In the genomic region with DNA sequence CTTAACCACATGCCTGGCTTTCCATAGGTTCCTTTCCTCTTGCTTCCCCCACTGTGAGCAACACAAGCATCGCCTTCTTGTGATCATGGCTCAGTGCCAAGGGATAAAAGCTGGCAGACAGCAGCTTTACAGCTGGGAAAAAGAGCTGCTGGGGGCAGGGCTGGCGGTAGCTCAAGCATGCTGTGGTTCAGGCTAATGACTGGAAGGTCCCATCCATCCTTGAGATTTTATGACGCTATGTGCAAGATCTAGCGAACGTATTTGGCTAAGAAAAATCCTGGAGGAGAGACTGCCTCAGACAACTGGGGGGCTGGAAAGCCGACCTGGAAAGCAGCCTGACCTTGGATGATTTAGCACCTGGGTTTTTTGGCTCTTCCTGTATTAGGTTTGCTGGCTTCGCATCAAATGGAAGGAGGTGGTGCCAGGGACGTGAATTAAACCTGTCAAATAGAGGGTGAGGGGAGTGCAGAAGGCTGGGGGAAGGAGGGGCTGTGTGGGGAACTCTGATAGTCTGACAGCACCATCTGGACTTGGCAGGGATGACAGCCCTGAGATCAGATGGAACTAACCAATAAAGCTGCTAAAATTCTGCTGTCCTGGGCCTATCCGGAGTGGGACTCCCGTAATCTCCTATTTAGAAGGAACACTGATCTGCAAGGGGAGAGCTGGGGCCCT, we compare ENCODE assay signal across 8 cellular contexts. TPM values are rescaled to one million over a fixed set of nuclear protein-coding genes. Genes with fewer than 3 reads are reported as not detected.
A peak's percentile ranks its signal among the peaks of the same experiment; 100 is the strongest.
DNase-seq lines count a peak whose midpoint lies in the region; ATAC-seq and TF ChIP-seq lines count a peak whose summit lies in the region.

No MANE protein-coding gene starts in this region.

- no peaks in the 10 kb centered on the region for H3K27me3 ChIP-seq in trophoblast cell (ENCODE audit: insufficient read depth, low read length)

- no peak overlapping the region for H4K91ac ChIP-seq in trophoblast cell (ENCODE audit: low read depth, low read length)

- H3K36me3 ChIP-seq in trophoblast cell (ENCODE audit: control insufficient read depth in 1 of 2, insufficient read depth in 2 of 2, low read length in 2 of 2): no peaks in the 10 kb centered on the region

- no peak overlapping the region for H4K8ac ChIP-seq in trophoblast cell (ENCODE audit: low read depth, low read length)

- H3K9me3 ChIP-seq in trophoblast cell (ENCODE audit: insufficient read depth, low read depth, low read length): no peaks in the 10 kb centered on the region

- ATAC-seq in GM18505 (IDR thresholded peaks at IDR 0.05; ENCODE audit: unreplicated experiment) (no peak), HG03460 (IDR thresholded peaks at IDR 0.05; ENCODE audit: unreplicated experiment) (no peak), HG02763 (IDR thresholded peaks at IDR 0.05; ENCODE audit: unreplicated experiment) (no peak), HG02840 (IDR thresholded peaks at IDR 0.05; ENCODE audit: low FRiP score, unreplicated experiment) (no peak)

- peak; percentile 57 for DNase-seq in EL
- DNase-seq in NCI-H510A treated with DMSO at 0.1 percent for 48 hours (lab: John Stamatoyannopoulos, UW): peak; percentile 92
- DNase-seq in epithelial cell of proximal tubule (ENCODE audit: low read depth): peak; percentile 47
- no peak for DNase-seq in trophoblast cell

- WGBS in trophoblast cell (ENCODE audit: extremely low coverage, insufficient coverage, insufficient read length): no CpG with 5 or more reads among the region's 10 CpGs

- H3K14ac ChIP-seq in trophoblast cell (ENCODE audit: low read length): no peak overlapping the region

- no peak overlapping the region for H2BK12ac ChIP-seq in trophoblast cell (ENCODE audit: low read length)

- no peak for TF ChIP-seq CTCF in epithelial cell of proximal tubule (conservative IDR thresholded peaks at IDR 0.05; ENCODE audit: low read depth, low read length)

- H4K12ac ChIP-seq in trophoblast cell (ENCODE audit: low read depth, low read length): no peak overlapping the region

- H2AK5ac ChIP-seq in trophoblast cell (ENCODE audit: low read length): no peak overlapping the region

- H3K27ac ChIP-seq in trophoblast cell (ENCODE audit: low read depth, low read length): no peak overlapping the region

- TF ChIP-seq POLR2A in GM18505 (IDR thresholded peaks at IDR 0.05; ENCODE audit: borderline replicate concordance, extremely low read depth, insufficient read depth, insufficient read length): no peak

- H3K4me3 ChIP-seq in epithelial cell of proximal tubule (ENCODE audit: low read depth, low read length) (no peak overlapping the region), trophoblast cell (ENCODE audit: low read depth, low read length) (no peak overlapping the region)

- no peak overlapping the region for H2BK5ac ChIP-seq in trophoblast cell (ENCODE audit: low read depth, low read length, poor library complexity)

- no peak overlapping the region for H3K4ac ChIP-seq in trophoblast cell (ENCODE audit: low read depth, low read length)

- no peaks in the 10 kb centered on the region for H3K79me2 ChIP-seq in trophoblast cell (ENCODE audit: control insufficient read depth, insufficient read depth, low read length, poor library complexity)

- H3K23ac ChIP-seq in trophoblast cell (ENCODE audit: low read length): no peak overlapping the region

- H2AFZ ChIP-seq in trophoblast cell (ENCODE audit: insufficient read depth, low read length, poor library complexity): no peak overlapping the region

- H3K9ac ChIP-seq in trophoblast cell (ENCODE audit: low read length): peak overlapping the region; percentile 5

- H3K79me1 ChIP-seq in trophoblast cell (ENCODE audit: low read length): no peaks in the 10 kb centered on the region

- no peak overlapping the region for H2BK120ac ChIP-seq in trophoblast cell (ENCODE audit: insufficient read depth, low read length, poor library complexity)

- no peak overlapping the region for H3K18ac ChIP-seq in trophoblast cell (ENCODE audit: low read length)

- no peaks in the 10 kb centered on the region for H3K4me1 ChIP-seq in trophoblast cell (ENCODE audit: control insufficient read depth in 1 of 2, insufficient read depth in 2 of 2, low read length in 2 of 2)

- no peak overlapping the region for H3K4me2 ChIP-seq in trophoblast cell (ENCODE audit: low read length)

RNA-seq across cellular contexts. Expression of a gene that starts 34.8 kb away (rescaled TPM):
- total RNA-seq in epithelial cell of proximal tubule: 0.22 and 0.35 TPM in 2 replicates
- 0.10 and 0.11 TPM in 2 replicates for polyA plus RNA-seq in trophoblast cell (2013)

RNA-seq across cellular contexts. Expression of a gene that starts 35.3 kb away (rescaled TPM):
- total RNA-seq in epithelial cell of proximal tubule: 75.5 and 80.5 TPM in 2 replicates
- 33.4 and 33.9 TPM in 2 replicates for polyA plus RNA-seq in trophoblast cell (2013)

RNA-seq across cellular contexts. Expression of a gene that starts 40.5 kb away (rescaled TPM):
- total RNA-seq in epithelial cell of proximal tubule: 0.14 and 1.7 TPM in 2 replicates
- polyA plus RNA-seq in trophoblast cell (2013): 0.08 and 0.12 TPM in 2 replicates

RNA-seq across cellular contexts. Expression of a gene that starts 42.0 kb away (rescaled TPM):
- total RNA-seq in epithelial cell of proximal tubule: 0.06 and 0.07 TPM in 2 replicates
- 1.1 and 1.6 TPM in 2 replicates for polyA plus RNA-seq in trophoblast cell (2013)

Comparison
In these comparisons a context has a peak if more than half of its experiments do, and no peak if none do; other contexts are left out.
1. DNase-seq: peak in EL (single experiment), NCI-H510A treated with DMSO at 0.1 percent for 48 hours (single experiment) and epithelial cell of proximal tubule (single experiment); none in trophoblast cell (0 of 2).